Comparison of ENCODE assay signal across 8 cellular contexts in genomic region chrX:32448320-32448719, GRCh38.
DNase-seq lines count a peak whose midpoint lies in the region; ATAC-seq and TF ChIP-seq lines count a peak whose summit lies in the region.

No MANE protein-coding gene starts in this region.

- DNase-seq in Karpas-422 = peak; percentile 75
- DNase-seq in germinal center (ENCODE audit: low spot score) = peak; percentile 2
- no peak for DNase-seq in adrenal gland
- no peak for DNase-seq in CD4-positive, alpha-beta T cell
- DNase-seq in cerebellar nuclear complex (lab: John Stamatoyannopoulos, UW) = no peak
- DNase-seq in RWPE1 (ENCODE audit: low spot score) = no peak

- H3K27me3 Mint-ChIP-seq in CD4-positive, alpha-beta T cell = no peaks in the 10 kb centered on the region

- peak overlapping the region; percentile 85 for H2AFZ ChIP-seq in Karpas-422 (ENCODE audit: low read length)

- WGBS in adrenal gland, 4 donors = 67 to 93% (median 76%) methylated on average over 1 of the region's 1 CpG

- CTCF ChIA-PET in CD4-positive, alpha-beta T cell (lab: Charles Lee) = no interaction called here
- CTCF ChIA-PET in RWPE1 (lab: Yijun Ruan, JAX) = no interaction called here

- no peaks in the 10 kb centered on the region for H3K27me3 ChIP-seq in Karpas-422 (ENCODE audit: low read length)
- no peaks in the 10 kb centered on the region for H3K27me3 ChIP-seq in adrenal gland
- no peaks in the 10 kb centered on the region for H3K27me3 ChIP-seq in CD4-positive, alpha-beta T cell (ENCODE audit: control insufficient read depth, insufficient read depth, low read length)

- H3K4me3 ChIP-seq in Karpas-422 (ENCODE audit: low read length) (peak overlapping the region; percentile 38; the same call in 1 of the 2 replicates), adrenal gland (peak overlapping the region in 1 of 4 donors; percentile 0)

- peaks cover 8% of the 10 kb centered on the region for H3K4me1 Mint-ChIP-seq in CD4-positive, alpha-beta T cell (ENCODE audit: low read depth)

- TF ChIP-seq CTCF in adrenal gland (IDR thresholded peaks at IDR 0.05) (no peak), RWPE1 (conservative IDR thresholded peaks at IDR 0.05; ENCODE audit: low read depth) (no peak)
- TF ChIP-seq CTCF in CD4-positive, alpha-beta T cell (IDR thresholded peaks at IDR 0.05) = no peak

- no peaks in the 10 kb centered on the region for H4K20me1 ChIP-seq in Karpas-422 (ENCODE audit: insufficient read depth, low read depth, low read length)

- no peak overlapping the region for H3K9ac ChIP-seq in Karpas-422 (ENCODE audit: low read length)

- TF ChIP-seq POLR2A in adrenal gland (IDR thresholded peaks at IDR 0.05) = no peak

- no peak overlapping the region for H3K27ac Mint-ChIP-seq in CD4-positive, alpha-beta T cell

- peak; percentile 99 for ATAC-seq in GM18519 (IDR thresholded peaks at IDR 0.05; ENCODE audit: low FRiP score, unreplicated experiment)
- peak; percentile 97 for ATAC-seq in GM21737 (IDR thresholded peaks at IDR 0.05; ENCODE audit: unreplicated experiment)
- ATAC-seq in CD4-positive, alpha-beta T cell (ENCODE audit: poor library complexity) = no peak

- H3K4me3 Mint-ChIP-seq in CD4-positive, alpha-beta T cell = no peak overlapping the region

- H3K27ac ChIP-seq in Karpas-422 (ENCODE audit: low read length) = peak overlapping the region; percentile 69
- no peak overlapping the region for H3K27ac ChIP-seq in adrenal gland
- H3K27ac ChIP-seq in CD4-positive, alpha-beta T cell (ENCODE audit: low read depth, low read length) = no peak overlapping the region
- H3K27ac ChIP-seq in RWPE1 = no peak overlapping the region

- intact Hi-C loops in adrenal gland (cut with DNase I) = no loop called here
- intact Hi-C loops in CD4-positive, alpha-beta T cell (cut with DNase I, micrococcal nuclease) = no loop called here

- POLR2A ChIA-PET in CD4-positive, alpha-beta T cell (lab: Charles Lee) = no interaction called here
- POLR2A ChIA-PET in RWPE1 (lab: Yijun Ruan, JAX; ENCODE audit: low non-redundant PET) = no interaction called here

- no peaks in the 10 kb centered on the region for H3K79me2 ChIP-seq in Karpas-422 (ENCODE audit: low read length)

- H3K9me2 ChIP-seq in Karpas-422 (replicated peaks; ENCODE audit: insufficient read depth, low read length) = no peaks in the 10 kb centered on the region

- H3K36me3 ChIP-seq in Karpas-422 (ENCODE audit: insufficient read depth, low read length) (no peaks in the 10 kb centered on the region), adrenal gland (replicated peaks in 1 of 2) (no peaks in the 10 kb centered on the region)

- no peaks in the 10 kb centered on the region for H3K9me3 ChIP-seq in Karpas-422 (ENCODE audit: low read length)
- H3K9me3 ChIP-seq in adrenal gland (replicated peaks in 1 of 3) = no peaks in the 10 kb centered on the region
- H3K9me3 ChIP-seq in CD4-positive, alpha-beta T cell (ENCODE audit: control insufficient read depth, low read length) = no peaks in the 10 kb centered on the region

- H3K4me2 ChIP-seq in Karpas-422 (ENCODE audit: low read depth, low read length, poor library complexity, severe bottlenecking) = peak overlapping the region; percentile 57

- H3K9me3 Mint-ChIP-seq in CD4-positive, alpha-beta T cell = no peaks in the 10 kb centered on the region

- H3K4me1 ChIP-seq in Karpas-422 (ENCODE audit: low read length) (peaks cover 32% of the 10 kb centered on the region), adrenal gland (replicated peaks in 1 of 2) (no peaks in the 10 kb centered on the region)

- H3K36me3 Mint-ChIP-seq in CD4-positive, alpha-beta T cell (ENCODE audit: low read depth) = no peaks in the 10 kb centered on the region

Comparison
In these comparisons a context has a peak if more than half of its experiments do, and no peak if none do; other contexts are left out.
1. DNase-seq: peak in Karpas-422 (single experiment) and germinal center (single experiment); none in adrenal gland (0 of 7), CD4-positive, alpha-beta T cell (0 of 10), cerebellar nuclear complex (0 of 2) and RWPE1 (single experiment).